Comparison of ENCODE assay signal across 8 cellular contexts in genomic region chr6:28985396-28986164, GRCh38. TPM values are rescaled to one million over a fixed set of nuclear protein-coding genes. Genes with fewer than 3 reads are reported as not detected.
DNase-seq lines count a peak whose midpoint lies in the region; ATAC-seq and TF ChIP-seq lines count a peak whose summit lies in the region.

No MANE protein-coding gene starts in this region.

- CTCF ChIA-PET in AG04449 (lab: Yijun Ruan, JAX) = interaction anchor here (0.6 to 2.4 kb wide), 7 partner anchors 11 to 174 kb away, joined by 3 to 15 read pairs (median 3); no protein-coding TSS in a partner anchor

- no peaks in the 10 kb centered on the region for H3K36me3 ChIP-seq in H7 (replicated peaks; ENCODE audit: control insufficient read depth, insufficient read depth, low read length)
- H3K36me3 ChIP-seq in neuron (ENCODE audit: insufficient read depth, low read length) = no peaks in the 10 kb centered on the region

- intact Hi-C loops in Right ventricle myocardium inferior (cut with DNase I) = loop anchor here (1.0 to 10.0 kb wide), 2 partner anchors 121 to 147 kb away; no protein-coding TSS in a partner anchor

- DNase-seq in AG04449 (ENCODE audit: low read depth, low spot score) (peak; percentile 93), H7 (peak; percentile 89), NCI-H526 (lab: John Stamatoyannopoulos, UW) (peak; percentile 96 to 97), amniotic epithelial cell (ENCODE audit: low read depth) (peak; percentile 99), Right ventricle myocardium inferior (ENCODE audit: missing footprints) (peak; percentile 86), activated gamma-delta T cell (lab: John Stamatoyannopoulos, UW) (no peak), cortex of kidney (lab: John Stamatoyannopoulos, UW) (no peak)

- peak; percentile 90 for ATAC-seq in Right ventricle myocardium inferior

- H3K9me3 ChIP-seq in neuron (ENCODE audit: low read length) = no peaks in the 10 kb centered on the region

- H3K4me1 ChIP-seq in neuron (ENCODE audit: insufficient read depth, low read length) = peaks cover 1% of the 10 kb centered on the region

- H3K4me3 ChIP-seq in AG04449 (ENCODE audit: low read depth, low read length) (peak overlapping the region; percentile 51), H7 (ENCODE audit: insufficient read depth, low read depth, low read length) (peak overlapping the region; percentile 44), neuron (ENCODE audit: low read length) (peak overlapping the region; percentile 59)

- no peaks in the 10 kb centered on the region for H3K27me3 ChIP-seq in H7 (ENCODE audit: control insufficient read depth, insufficient read depth, low read length)
- no peaks in the 10 kb centered on the region for H3K27me3 ChIP-seq in neuron (ENCODE audit: insufficient read depth, low read length)

- peak overlapping the region; percentile 95 for H2AFZ ChIP-seq in neuron (ENCODE audit: low read depth, low read length)

- no peak for TF ChIP-seq CTCF in AG04449 (IDR thresholded peaks at IDR 0.05; ENCODE audit: insufficient read depth, low read length, missing control alignments)

- POLR2A ChIA-PET in AG04449 (lab: Yijun Ruan, JAX) = interaction anchor here (0.6 to 1.4 kb wide), 4 partner anchors 25 to 1095 kb away, joined by 3 to 10 read pairs (median 4); partner anchors contain the start of gene TRIM27

RNA-seq across cellular contexts. Expression of gene ZNF311, which starts 19.5 kb away (rescaled TPM):
- 1.4 and 2.8 TPM in 2 replicates for total RNA-seq in H7 (2014; rRNA removed; shearing (Covaris generic))
- total RNA-seq in Right ventricle myocardium inferior = 0.35 TPM

RNA-seq across cellular contexts. Expression of gene OR2W1, which starts 59.4 kb away (rescaled TPM):
- total RNA-seq in H7 (2014; rRNA removed; shearing (Covaris generic)) = not detected in 2 replicates
- not detected for total RNA-seq in Right ventricle myocardium inferior

Comparison
In these comparisons a context has a peak if more than half of its experiments do, and no peak if none do; other contexts are left out.
1. DNase-seq: peak in AG04449 (single experiment), H7 (single experiment), NCI-H526 (2 of 2), amniotic epithelial cell (single experiment) and Right ventricle myocardium inferior (single experiment); none in activated gamma-delta T cell (single experiment) and cortex of kidney (single experiment).
2. Peak in every context shown above with its lines, with median percentiles within 50 percentile points of each other: H3K4me3 ChIP-seq.